1 cellular context compared by ENCODE assay signal in genomic region chr14:33733310-33733709, GRCh38.
TF ChIP-seq lines count a peak whose summit lies in the region.

No MANE protein-coding gene starts in this region.

TF ChIP-seq in SK-N-SH, 30 proteins besides CTCF, POLR2A, EP300 and RAD21 (continued from another document):
- no peak for TF ChIP-seq SMC3 (IDR thresholded peaks at IDR 0.05; ENCODE audit: low read depth, low read length)
